Comparison of ENCODE assay signal across 1 cellular context in the genomic region with DNA sequence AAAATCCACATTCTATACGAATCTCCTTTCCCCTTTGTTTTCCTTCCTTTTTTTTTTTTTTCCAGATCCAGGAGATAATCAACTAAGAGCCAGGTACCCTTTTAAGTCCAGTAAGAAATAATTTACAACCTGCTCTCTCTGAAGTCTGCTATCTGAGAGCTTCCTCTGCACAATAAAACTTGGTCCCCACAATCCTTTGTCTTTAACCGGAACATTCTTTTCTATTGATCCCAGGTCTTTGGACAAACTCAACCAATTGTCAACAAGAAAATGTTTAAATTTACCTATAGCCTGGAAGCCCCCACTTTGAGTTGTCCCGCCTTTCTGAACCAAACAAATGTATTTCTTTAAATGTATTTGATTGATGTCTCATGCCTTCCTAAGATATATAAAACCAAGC.
A peak's percentile ranks its signal among the peaks of the same experiment; 100 is the strongest.
TF ChIP-seq lines count a peak whose summit lies in the region.
"Not testable (repeated sequence)": the region's sequence is repeated elsewhere in the genome, so short reads cannot be mapped to it uniquely, and the experiment has no call there.

No MANE protein-coding gene starts in this region.

TF ChIP-seq in HepG2, 621 proteins besides CTCF, POLR2A, EP300 and RAD21:
- not testable (repeated sequence) for TF ChIP-seq SOX6 (IDR thresholded peaks at IDR 0.05); FOXP1 (IDR thresholded peaks at IDR 0.05); CREM (CRISPR knock-in tag; IDR thresholded peaks at IDR 0.05); NR2F6 (CRISPR knock-in tag; IDR thresholded peaks at IDR 0.05)
- TF ChIP-seq SOX6 (CRISPR knock-in tag; IDR thresholded peaks at IDR 0.05) (0 out of 2 replicates have a peak, but pooled peaks have one; percentile 28), NFIC (IDR thresholded peaks at IDR 0.05; ENCODE audit: low read length) (peak; percentile 66; the same call in 1 of the 2 replicates), NCOA2 (CRISPR knock-in tag; IDR thresholded peaks at IDR 0.05) (peak; percentile 35; the same call in 1 of the 2 replicates), GATA4 (IDR thresholded peaks at IDR 0.05; ENCODE audit: borderline replicate concordance, low read depth) (peak; percentile 85; the same call in 1 of the 2 replicates), FOXA3 (CRISPR knock-in tag; IDR thresholded peaks at IDR 0.05) (0 out of 2 replicates have a peak, but pooled peaks have one; percentile 32), TCF7 (IDR thresholded peaks at IDR 0.05; ENCODE audit: low read depth) (peak; percentile 81), SOX13 (IDR thresholded peaks at IDR 0.05) (peak; percentile 53; the same call in 1 of the 2 replicates), SOX13 (CRISPR knock-in tag; conservative IDR thresholded peaks at IDR 0.05 in 1 of 2, IDR thresholded peaks at IDR 0.05 in 1 of 2) (peak in 1 of 2 experiments; percentile 76; a peak in 2 of 4 replicates), FOXP1 (CRISPR knock-in tag; IDR thresholded peaks at IDR 0.05) (0 out of 2 replicates have a peak, but pooled peaks have one; percentile 3), ZBTB20 (CRISPR knock-in tag; IDR thresholded peaks at IDR 0.05; ENCODE audit: borderline replicate concordance, low read depth) (peak; percentile 72; the same call in 1 of the 2 replicates), SOX5 (CRISPR knock-in tag; IDR thresholded peaks at IDR 0.05; ENCODE audit: borderline replicate concordance) (peak; percentile 74), CREM (IDR thresholded peaks at IDR 0.05) (peak; percentile 77), BCL6 (CRISPR knock-in tag; IDR thresholded peaks at IDR 0.05) (peak; percentile 30; the same call in 1 of the 2 replicates), ISL2 (CRISPR knock-in tag; IDR thresholded peaks at IDR 0.05) (0 out of 2 replicates have a peak, but pooled peaks have one; percentile 36), NR2F6 (IDR thresholded peaks at IDR 0.05) (0 out of 2 replicates have a peak, but pooled peaks have one; percentile 14)
- TF ChIP-seq, protein P1, sequence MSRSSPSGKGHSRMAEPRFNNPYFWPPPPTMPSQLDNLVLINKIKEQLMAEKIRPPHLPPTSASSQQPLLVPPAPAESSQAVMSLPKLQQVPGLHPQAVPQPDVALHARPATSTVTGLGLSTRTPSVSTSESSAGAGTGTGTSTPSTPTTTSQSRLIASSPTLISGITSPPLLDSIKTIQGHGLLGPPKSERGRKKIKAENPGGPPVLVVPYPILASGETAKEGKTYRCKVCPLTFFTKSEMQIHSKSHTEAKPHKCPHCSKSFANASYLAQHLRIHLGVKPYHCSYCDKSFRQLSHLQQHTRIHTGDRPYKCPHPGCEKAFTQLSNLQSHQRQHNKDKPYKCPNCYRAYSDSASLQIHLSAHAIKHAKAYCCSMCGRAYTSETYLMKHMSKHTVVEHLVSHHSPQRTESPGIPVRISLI (CRISPR knock-in tag; IDR thresholded peaks at IDR 0.05; ENCODE audit: borderline replicate concordance) = peak; percentile 47; the same call in 1 of the 2 replicates
- TF ChIP-seq, protein P2, sequence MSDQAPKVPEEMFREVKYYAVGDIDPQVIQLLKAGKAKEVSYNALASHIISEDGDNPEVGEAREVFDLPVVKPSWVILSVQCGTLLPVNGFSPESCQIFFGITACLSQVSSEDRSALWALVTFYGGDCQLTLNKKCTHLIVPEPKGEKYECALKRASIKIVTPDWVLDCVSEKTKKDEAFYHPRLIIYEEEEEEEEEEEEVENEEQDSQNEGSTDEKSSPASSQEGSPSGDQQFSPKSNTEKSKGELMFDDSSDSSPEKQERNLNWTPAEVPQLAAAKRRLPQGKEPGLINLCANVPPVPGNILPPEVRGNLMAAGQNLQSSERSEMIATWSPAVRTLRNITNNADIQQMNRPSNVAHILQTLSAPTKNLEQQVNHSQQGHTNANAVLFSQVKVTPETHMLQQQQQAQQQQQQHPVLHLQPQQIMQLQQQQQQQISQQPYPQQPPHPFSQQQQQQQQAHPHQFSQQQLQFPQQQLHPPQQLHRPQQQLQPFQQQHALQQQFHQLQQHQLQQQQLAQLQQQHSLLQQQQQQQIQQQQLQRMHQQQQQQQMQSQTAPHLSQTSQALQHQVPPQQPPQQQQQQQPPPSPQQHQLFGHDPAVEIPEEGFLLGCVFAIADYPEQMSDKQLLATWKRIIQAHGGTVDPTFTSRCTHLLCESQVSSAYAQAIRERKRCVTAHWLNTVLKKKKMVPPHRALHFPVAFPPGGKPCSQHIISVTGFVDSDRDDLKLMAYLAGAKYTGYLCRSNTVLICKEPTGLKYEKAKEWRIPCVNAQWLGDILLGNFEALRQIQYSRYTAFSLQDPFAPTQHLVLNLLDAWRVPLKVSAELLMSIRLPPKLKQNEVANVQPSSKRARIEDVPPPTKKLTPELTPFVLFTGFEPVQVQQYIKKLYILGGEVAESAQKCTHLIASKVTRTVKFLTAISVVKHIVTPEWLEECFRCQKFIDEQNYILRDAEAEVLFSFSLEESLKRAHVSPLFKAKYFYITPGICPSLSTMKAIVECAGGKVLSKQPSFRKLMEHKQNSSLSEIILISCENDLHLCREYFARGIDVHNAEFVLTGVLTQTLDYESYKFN (CRISPR knock-in tag; conservative IDR thresholded peaks at IDR 0.05) = peak; percentile 29; the same call in 1 of the 2 replicates
- TF ChIP-seq, protein P3, sequence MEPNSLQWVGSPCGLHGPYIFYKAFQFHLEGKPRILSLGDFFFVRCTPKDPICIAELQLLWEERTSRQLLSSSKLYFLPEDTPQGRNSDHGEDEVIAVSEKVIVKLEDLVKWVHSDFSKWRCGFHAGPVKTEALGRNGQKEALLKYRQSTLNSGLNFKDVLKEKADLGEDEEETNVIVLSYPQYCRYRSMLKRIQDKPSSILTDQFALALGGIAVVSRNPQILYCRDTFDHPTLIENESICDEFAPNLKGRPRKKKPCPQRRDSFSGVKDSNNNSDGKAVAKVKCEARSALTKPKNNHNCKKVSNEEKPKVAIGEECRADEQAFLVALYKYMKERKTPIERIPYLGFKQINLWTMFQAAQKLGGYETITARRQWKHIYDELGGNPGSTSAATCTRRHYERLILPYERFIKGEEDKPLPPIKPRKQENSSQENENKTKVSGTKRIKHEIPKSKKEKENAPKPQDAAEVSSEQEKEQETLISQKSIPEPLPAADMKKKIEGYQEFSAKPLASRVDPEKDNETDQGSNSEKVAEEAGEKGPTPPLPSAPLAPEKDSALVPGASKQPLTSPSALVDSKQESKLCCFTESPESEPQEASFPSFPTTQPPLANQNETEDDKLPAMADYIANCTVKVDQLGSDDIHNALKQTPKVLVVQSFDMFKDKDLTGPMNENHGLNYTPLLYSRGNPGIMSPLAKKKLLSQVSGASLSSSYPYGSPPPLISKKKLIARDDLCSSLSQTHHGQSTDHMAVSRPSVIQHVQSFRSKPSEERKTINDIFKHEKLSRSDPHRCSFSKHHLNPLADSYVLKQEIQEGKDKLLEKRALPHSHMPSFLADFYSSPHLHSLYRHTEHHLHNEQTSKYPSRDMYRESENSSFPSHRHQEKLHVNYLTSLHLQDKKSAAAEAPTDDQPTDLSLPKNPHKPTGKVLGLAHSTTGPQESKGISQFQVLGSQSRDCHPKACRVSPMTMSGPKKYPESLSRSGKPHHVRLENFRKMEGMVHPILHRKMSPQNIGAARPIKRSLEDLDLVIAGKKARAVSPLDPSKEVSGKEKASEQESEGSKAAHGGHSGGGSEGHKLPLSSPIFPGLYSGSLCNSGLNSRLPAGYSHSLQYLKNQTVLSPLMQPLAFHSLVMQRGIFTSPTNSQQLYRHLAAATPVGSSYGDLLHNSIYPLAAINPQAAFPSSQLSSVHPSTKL (CRISPR knock-in tag; IDR thresholded peaks at IDR 0.05) = peak; percentile 24; the same call in 1 of the 2 replicates
- TF ChIP-seq, protein P4, sequence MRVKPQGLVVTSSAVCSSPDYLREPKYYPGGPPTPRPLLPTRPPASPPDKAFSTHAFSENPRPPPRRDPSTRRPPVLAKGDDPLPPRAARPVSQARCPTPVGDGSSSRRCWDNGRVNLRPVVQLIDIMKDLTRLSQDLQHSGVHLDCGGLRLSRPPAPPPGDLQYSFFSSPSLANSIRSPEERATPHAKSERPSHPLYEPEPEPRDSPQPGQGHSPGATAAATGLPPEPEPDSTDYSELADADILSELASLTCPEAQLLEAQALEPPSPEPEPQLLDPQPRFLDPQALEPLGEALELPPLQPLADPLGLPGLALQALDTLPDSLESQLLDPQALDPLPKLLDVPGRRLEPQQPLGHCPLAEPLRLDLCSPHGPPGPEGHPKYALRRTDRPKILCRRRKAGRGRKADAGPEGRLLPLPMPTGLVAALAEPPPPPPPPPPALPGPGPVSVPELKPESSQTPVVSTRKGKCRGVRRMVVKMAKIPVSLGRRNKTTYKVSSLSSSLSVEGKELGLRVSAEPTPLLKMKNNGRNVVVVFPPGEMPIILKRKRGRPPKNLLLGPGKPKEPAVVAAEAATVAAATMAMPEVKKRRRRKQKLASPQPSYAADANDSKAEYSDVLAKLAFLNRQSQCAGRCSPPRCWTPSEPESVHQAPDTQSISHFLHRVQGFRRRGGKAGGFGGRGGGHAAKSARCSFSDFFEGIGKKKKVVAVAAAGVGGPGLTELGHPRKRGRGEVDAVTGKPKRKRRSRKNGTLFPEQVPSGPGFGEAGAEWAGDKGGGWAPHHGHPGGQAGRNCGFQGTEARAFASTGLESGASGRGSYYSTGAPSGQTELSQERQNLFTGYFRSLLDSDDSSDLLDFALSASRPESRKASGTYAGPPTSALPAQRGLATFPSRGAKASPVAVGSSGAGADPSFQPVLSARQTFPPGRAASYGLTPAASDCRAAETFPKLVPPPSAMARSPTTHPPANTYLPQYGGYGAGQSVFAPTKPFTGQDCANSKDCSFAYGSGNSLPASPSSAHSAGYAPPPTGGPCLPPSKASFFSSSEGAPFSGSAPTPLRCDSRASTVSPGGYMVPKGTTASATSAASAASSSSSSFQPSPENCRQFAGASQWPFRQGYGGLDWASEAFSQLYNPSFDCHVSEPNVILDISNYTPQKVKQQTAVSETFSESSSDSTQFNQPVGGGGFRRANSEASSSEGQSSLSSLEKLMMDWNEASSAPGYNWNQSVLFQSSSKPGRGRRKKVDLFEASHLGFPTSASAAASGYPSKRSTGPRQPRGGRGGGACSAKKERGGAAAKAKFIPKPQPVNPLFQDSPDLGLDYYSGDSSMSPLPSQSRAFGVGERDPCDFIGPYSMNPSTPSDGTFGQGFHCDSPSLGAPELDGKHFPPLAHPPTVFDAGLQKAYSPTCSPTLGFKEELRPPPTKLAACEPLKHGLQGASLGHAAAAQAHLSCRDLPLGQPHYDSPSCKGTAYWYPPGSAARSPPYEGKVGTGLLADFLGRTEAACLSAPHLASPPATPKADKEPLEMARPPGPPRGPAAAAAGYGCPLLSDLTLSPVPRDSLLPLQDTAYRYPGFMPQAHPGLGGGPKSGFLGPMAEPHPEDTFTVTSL (CRISPR knock-in tag; IDR thresholded peaks at IDR 0.05; ENCODE audit: borderline replicate concordance) = peak; percentile 44; the same call in 1 of the 2 replicates
- TF ChIP-seq, protein P5, sequence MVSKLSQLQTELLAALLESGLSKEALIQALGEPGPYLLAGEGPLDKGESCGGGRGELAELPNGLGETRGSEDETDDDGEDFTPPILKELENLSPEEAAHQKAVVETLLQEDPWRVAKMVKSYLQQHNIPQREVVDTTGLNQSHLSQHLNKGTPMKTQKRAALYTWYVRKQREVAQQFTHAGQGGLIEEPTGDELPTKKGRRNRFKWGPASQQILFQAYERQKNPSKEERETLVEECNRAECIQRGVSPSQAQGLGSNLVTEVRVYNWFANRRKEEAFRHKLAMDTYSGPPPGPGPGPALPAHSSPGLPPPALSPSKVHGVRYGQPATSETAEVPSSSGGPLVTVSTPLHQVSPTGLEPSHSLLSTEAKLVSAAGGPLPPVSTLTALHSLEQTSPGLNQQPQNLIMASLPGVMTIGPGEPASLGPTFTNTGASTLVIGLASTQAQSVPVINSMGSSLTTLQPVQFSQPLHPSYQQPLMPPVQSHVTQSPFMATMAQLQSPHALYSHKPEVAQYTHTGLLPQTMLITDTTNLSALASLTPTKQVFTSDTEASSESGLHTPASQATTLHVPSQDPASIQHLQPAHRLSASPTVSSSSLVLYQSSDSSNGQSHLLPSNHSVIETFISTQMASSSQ (IDR thresholded peaks at IDR 0.05; ENCODE audit: low read depth) = peak; percentile 51; the same call in 1 of the 2 replicates
- TF ChIP-seq, protein P5 (CRISPR knock-in tag; IDR thresholded peaks at IDR 0.05; ENCODE audit: borderline replicate concordance) = not testable (repeated sequence)
